Comparison of ENCODE assay signal across 11 cellular contexts in the genomic region with DNA sequence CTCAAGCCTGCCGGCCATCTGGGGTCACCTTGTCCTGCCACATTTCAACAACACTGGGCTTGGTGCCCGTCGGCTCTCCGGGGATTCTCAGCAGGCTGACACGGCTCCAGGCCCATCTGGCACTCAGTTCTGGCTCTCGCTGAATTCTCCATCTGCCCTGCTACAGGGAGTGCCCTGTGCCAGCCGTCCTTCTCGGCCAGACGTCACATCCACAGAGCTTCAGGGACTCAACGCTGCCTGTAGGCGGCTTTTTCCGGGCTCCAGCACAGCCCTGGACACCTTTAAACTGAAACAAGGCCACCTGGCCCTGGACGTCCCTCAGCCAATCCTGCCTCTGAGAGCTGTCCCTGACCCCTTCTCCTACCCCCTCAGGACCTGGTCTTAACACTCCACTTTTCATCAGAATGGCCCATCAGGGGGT. TPM values are rescaled to one million over a fixed set of nuclear protein-coding genes. Genes with fewer than 3 reads are reported as not detected.
DNase-seq lines count a peak whose midpoint lies in the region; ATAC-seq and TF ChIP-seq lines count a peak whose summit lies in the region.
"Had no signal": no experiment of that assay in that cellular context is flagged by ENCODE, and none has a peak within 500 bp of the region (broad histone marks: within the 10 kb centered on the region; RNA-seq: fewer than 3 reads in every experiment).

No MANE protein-coding gene starts in this region.

- H3K27ac ChIP-seq in mammary epithelial cell (ENCODE audit: insufficient read depth, low read depth, low read length), result no peak overlapping the region
- H3K27ac ChIP-seq: BLaER1 treated with 17β-estradiol and CSF1 and Interleukin-3, amounts not matched to agents 10 nM and 100 nM had no signal

- in situ Hi-C loops in mammary epithelial cell (cut with MboI; ENCODE audit: low sequenced_read_pairs in 2 of 2), result loop anchor here (25.0 kb wide), 1 partner anchor 540 kb away; the partner anchor contains the start of gene BRI3 (in 2 of the 2)

- dilution Hi-C loops in mammary epithelial cell (cut with HindIII; ENCODE audit: low sequenced_read_pairs), result loop anchor here (5.0 kb wide), 1 partner anchor 45 kb away; no protein-coding TSS in a partner anchor

- WGBS in mammary epithelial cell (ENCODE audit: low coverage, missing lambda C conversion rate), result 7% methylated on average over 8 of the region's 13 CpGs

- no peaks in the 10 kb centered on the region for H3K36me3 ChIP-seq in mammary epithelial cell (ENCODE audit: insufficient read depth, low read length)
- H3K36me3 ChIP-seq: BLaER1 treated with 17β-estradiol and CSF1 and Interleukin-3, amounts not matched to agents 10 nM and 100 nM had no signal

- no peaks in the 10 kb centered on the region for H3K9me3 ChIP-seq in mammary epithelial cell (replicated peaks; ENCODE audit: insufficient read depth, low read length)
- H3K9me3 ChIP-seq: BLaER1 treated with 17β-estradiol and CSF1 and Interleukin-3, amounts not matched to agents 10 nM and 100 nM had no signal

- H2AFZ ChIP-seq in mammary epithelial cell (ENCODE audit: low read depth, low read length), result peak overlapping the region; percentile 63

- no peaks in the 10 kb centered on the region for H3K4me1 Mint-ChIP-seq in activated naive CD4-positive, alpha-beta T cell treated with anti-CD3 and anti-CD28 coated beads, Interleukin-2, amount 10 ng/mL, durations not matched to agents 7 days and 5 days
- H3K4me1 Mint-ChIP-seq: activated naive CD8-positive, alpha-beta T cell treated with anti-CD3 and anti-CD28 coated beads, Interleukin-2, amount 10 ng/mL, durations not matched to agents 7 days and 5 days had no signal

- TF ChIP-seq CTCF in AG09319 (IDR thresholded peaks at IDR 0.05; ENCODE audit: low read depth, low read length) (peak; percentile 4), mammary epithelial cell (conservative IDR thresholded peaks at IDR 0.05 in 1 of 2, IDR thresholded peaks at IDR 0.05 in 1 of 2; ENCODE audit: extremely low read depth in 1 of 2, insufficient read depth in 1 of 2, low read depth in 1 of 2, low read length in 2 of 2) (peak in 1 of 2 donors; percentile 32)

- no peaks in the 10 kb centered on the region for H3K27me3 ChIP-seq in mammary epithelial cell (ENCODE audit: insufficient read depth, low read length)
- H3K27me3 ChIP-seq: BLaER1 treated with 17β-estradiol and CSF1 and Interleukin-3, amounts not matched to agents 10 nM and 100 nM had no signal

- intact Hi-C loops in mammary epithelial cell (cut with micrococcal nuclease) (no loop called here), posterior vena cava (cut with DNase I) (loop anchor here in 1 of 2 donors (1.0 to 2.0 kb wide), 2 partner anchors 36 to 42 kb away; no protein-coding TSS in a partner anchor)

- peaks cover 3% of the 10 kb centered on the region for H3K27me3 Mint-ChIP-seq in activated naive CD4-positive, alpha-beta T cell treated with anti-CD3 and anti-CD28 coated beads, Interleukin-2, amount 10 ng/mL, durations not matched to agents 7 days and 5 days

- H4K20me1 ChIP-seq in mammary epithelial cell (ENCODE audit: insufficient read depth, low read length), result no peaks in the 10 kb centered on the region
- H4K20me1 ChIP-seq: BLaER1 treated with 17β-estradiol and CSF1 and Interleukin-3, amounts not matched to agents 10 nM and 100 nM had no signal

- no peak overlapping the region for H3K9ac ChIP-seq in mammary epithelial cell (ENCODE audit: insufficient read depth, low read length)
- H3K9ac ChIP-seq: BLaER1 treated with 17β-estradiol and CSF1 and Interleukin-3, amounts not matched to agents 10 nM and 100 nM had no signal

- no TSS peak for BruUV-seq in mammary epithelial cell (replicated peaks; lab: Mats Ljungman, UMichigan)

- peak overlapping the region in 1 of 3 experiments; percentile 26 for H3K4me3 ChIP-seq in mammary epithelial cell (replicated peaks in 1 of 3; ENCODE audit: insufficient read depth in 1 of 3, low read depth in 2 of 3, low read length in 3 of 3)
- H3K4me3 ChIP-seq: BLaER1 treated with 17β-estradiol and CSF1 and Interleukin-3, amounts not matched to agents 10 nM and 100 nM had no signal

- H3K4me1 ChIP-seq in mammary epithelial cell (ENCODE audit: insufficient read depth, low read length), result peaks cover 15% of the 10 kb centered on the region
- H3K4me1 ChIP-seq: BLaER1 treated with 17β-estradiol and CSF1 and Interleukin-3, amounts not matched to agents 10 nM and 100 nM had no signal

- peak overlapping the region; percentile 69 for H3K4me2 ChIP-seq in mammary epithelial cell (ENCODE audit: insufficient read depth, low read depth, low read length)
- H3K4me2 ChIP-seq: BLaER1 treated with 17β-estradiol and CSF1 and Interleukin-3, amounts not matched to agents 10 nM and 100 nM had no signal

- H3K27ac Mint-ChIP-seq in activated naive CD4-positive, alpha-beta T cell treated with anti-CD3 and anti-CD28 coated beads, Interleukin-2, amount 10 ng/mL, durations not matched to agents 7 days and 5 days, result no peak overlapping the region
- H3K27ac Mint-ChIP-seq: activated naive CD8-positive, alpha-beta T cell treated with anti-CD3 and anti-CD28 coated beads, Interleukin-2, amount 10 ng/mL, durations not matched to agents 7 days and 5 days; natural killer cell treated with Interleukin-12 subunit alpha and Interleukin-12 subunit beta and Interleukin-15 and Interleukin-18, amount 100 ng/mL, for 72 hours had no signal

- DNase-seq in AG09319 (ENCODE audit: extremely low read depth, low read depth) (no peak), NCI-H2081 (lab: John Stamatoyannopoulos, UW) (peak; percentile 80 to 88), mammary epithelial cell (no peak), medulla oblongata (ENCODE audit: extremely low spot score) (peak; percentile 38), posterior vena cava (ENCODE audit: low spot score) (no peak)
- DNase-seq in activated naive CD4-positive, alpha-beta T cell treated with anti-CD3 and anti-CD28 coated beads, Interleukin-2, amount 10 ng/mL, durations not matched to agents 7 days and 5 days, result no peak
- DNase-seq: activated naive CD8-positive, alpha-beta T cell treated with anti-CD3 and anti-CD28 coated beads, Interleukin-2, amount 10 ng/mL, durations not matched to agents 7 days and 5 days had no signal

- no peak for ATAC-seq in GM21737 (IDR thresholded peaks at IDR 0.05; ENCODE audit: unreplicated experiment)
- no peak for ATAC-seq in GM19324 (IDR thresholded peaks at IDR 0.05; ENCODE audit: low FRiP score, unreplicated experiment)

- no peak overlapping the region for H3K4me3 Mint-ChIP-seq in activated naive CD4-positive, alpha-beta T cell treated with anti-CD3 and anti-CD28 coated beads, Interleukin-2, amount 10 ng/mL, durations not matched to agents 7 days and 5 days
- H3K4me3 Mint-ChIP-seq: activated naive CD8-positive, alpha-beta T cell treated with anti-CD3 and anti-CD28 coated beads, Interleukin-2, amount 10 ng/mL, durations not matched to agents 7 days and 5 days; natural killer cell treated with Interleukin-12 subunit alpha and Interleukin-12 subunit beta and Interleukin-15 and Interleukin-18, amount 100 ng/mL, for 72 hours had no signal

- H3K9me3 Mint-ChIP-seq in activated naive CD4-positive, alpha-beta T cell treated with anti-CD3 and anti-CD28 coated beads, Interleukin-2, amount 10 ng/mL, durations not matched to agents 7 days and 5 days, result no peaks in the 10 kb centered on the region
- H3K9me3 Mint-ChIP-seq: activated naive CD8-positive, alpha-beta T cell treated with anti-CD3 and anti-CD28 coated beads, Interleukin-2, amount 10 ng/mL, durations not matched to agents 7 days and 5 days; natural killer cell treated with Interleukin-12 subunit alpha and Interleukin-12 subunit beta and Interleukin-15 and Interleukin-18, amount 100 ng/mL, for 72 hours had no signal

- CTCF ChIA-PET in mammary epithelial cell (lab: Charles Lee; ENCODE audit: low non-redundant PET), result no interaction called here
- CTCF ChIA-PET in activated naive CD4-positive, alpha-beta T cell treated with anti-CD3 and anti-CD28 coated beads, Interleukin-2, amount 10 ng/mL, durations not matched to agents 7 days and 5 days (lab: Charles Lee), result no interaction called here

- H3K36me3 Mint-ChIP-seq in activated naive CD4-positive, alpha-beta T cell treated with anti-CD3 and anti-CD28 coated beads, Interleukin-2, amount 10 ng/mL, durations not matched to agents 7 days and 5 days, result no peaks in the 10 kb centered on the region
- H3K36me3 Mint-ChIP-seq: activated naive CD8-positive, alpha-beta T cell treated with anti-CD3 and anti-CD28 coated beads, Interleukin-2, amount 10 ng/mL, durations not matched to agents 7 days and 5 days; natural killer cell treated with Interleukin-12 subunit alpha and Interleukin-12 subunit beta and Interleukin-15 and Interleukin-18, amount 100 ng/mL, for 72 hours had no signal

- H3K79me2 ChIP-seq in mammary epithelial cell (ENCODE audit: insufficient read depth, low read length), result no peaks in the 10 kb centered on the region

RNA-seq across cellular contexts. Expression of gene TMEM130, which starts 43.0 kb away (rescaled TPM):
- total RNA-seq in mammary epithelial cell (not detected), posterior vena cava (1 to 10 TPM in 1 of 2 donors, under 1 TPM in 1; 0.62 to 1.6 TPM)
- not detected for polyA plus RNA-seq in mammary epithelial cell
- polyA minus RNA-seq in mammary epithelial cell, result not detected
- total RNA-seq: activated naive CD8-positive, alpha-beta T cell treated with anti-CD3 and anti-CD28 coated beads, Interleukin-2, amount 10 ng/mL, durations not matched to agents 7 days and 5 days; natural killer cell treated with Interleukin-12 subunit alpha and Interleukin-12 subunit beta and Interleukin-15 and Interleukin-18, amount 100 ng/mL, for 72 hours had no signal

RNA-seq across cellular contexts. Expression of gene TRRAP, which starts 51.5 kb away (rescaled TPM):
- 10 to 100 TPM; 18.3 to 29.1 TPM for total RNA-seq in mammary epithelial cell
- polyA plus RNA-seq in mammary epithelial cell, result 12.7 TPM
- 47.2 TPM for polyA minus RNA-seq in mammary epithelial cell
- total RNA-seq in posterior vena cava, result 10 to 100 TPM; 25.6 to 26.9 TPM

Comparison
In these comparisons a context has a peak if more than half of its experiments do, and no peak if none do; other contexts are left out.
1. DNase-seq: peak in NCI-H2081 (2 of 2) and medulla oblongata (single experiment); none in AG09319 (single experiment), mammary epithelial cell (single experiment), posterior vena cava (single experiment) and activated naive CD4-positive, alpha-beta T cell treated with anti-CD3 and anti-CD28 coated beads, Interleukin-2, amount 10 ng/mL, durations not matched to agents 7 days and 5 days (single experiment).